22 cellular contexts compared by ENCODE assay signal in genomic region chr7:81719865-81720264, GRCh38. TPM values are rescaled to one million over a fixed set of nuclear protein-coding genes. Genes with fewer than 3 reads are reported as not detected.
"Had no signal": no experiment of that assay in that cellular context is flagged by ENCODE, and none has a peak within 500 bp of the region (broad histone marks: within the 10 kb centered on the region; RNA-seq: fewer than 3 reads in every experiment).

No MANE protein-coding gene starts in this region.

- H3K36me3 ChIP-seq: right lobe of liver, transverse colon had no signal

- ATAC-seq: heart left ventricle; left lobe of liver; mucosa of descending colon; naive thymus-derived CD8-positive, alpha-beta T cell; psoas muscle; right lobe of liver; stimulated activated memory B cell treated with anti-CD40 and anti-IgM and Interleukin-4, amounts not matched to agents 10 μg/mL and 1 μg/mL and 100 μg/mL, for 72 hours had no signal

- H3K9me3 ChIP-seq: heart left ventricle, mucosa of descending colon, neutrophil, psoas muscle, right lobe of liver, testis, transverse colon had no signal

- H3K27ac ChIP-seq: coronary artery, heart left ventricle, neutrophil, psoas muscle, right lobe of liver, testis, transverse colon had no signal

- H3K4me3 ChIP-seq: coronary artery, heart left ventricle, mucosa of descending colon, psoas muscle, right lobe of liver, testis, transverse colon had no signal

- DNase-seq: cerebellar nuclear complex; effector CD4-positive, alpha-beta T cell; endodermal cell; foreskin melanocyte; heart left ventricle; hippocampal formation; mammary epithelial cell; mucosa of descending colon; naive thymus-derived CD8-positive, alpha-beta T cell; psoas muscle; retina; right lobe of liver; stimulated activated CD4-positive, alpha-beta T cell treated with anti-CD3 and anti-CD28 coated beads, Interleukin-15, amount 100 ng/mL, for 24 hours; stimulated activated CD4-positive, alpha-beta T cell treated with anti-CD3 and anti-CD28 coated beads, Interleukin-1b, Interleukin-23, amount 100 ng/mL, for 48 hours; stimulated activated CD4-positive, alpha-beta T cell treated with anti-CD3 and anti-CD28 coated beads, Interleukin-4, amount 100 ng/mL, for 24 hours; testis; transverse colon had no signal

- H3K27me3 ChIP-seq: heart left ventricle, neutrophil, right lobe of liver, testis, transverse colon had no signal

- H3K4me1 ChIP-seq: heart left ventricle, psoas muscle, right lobe of liver, testis, transverse colon had no signal

RNA-seq across cellular contexts. Expression of gene HGF, which starts 50.0 kb away (rescaled TPM):
- polyA plus RNA-seq: mammary epithelial cell; naive thymus-derived CD8-positive, alpha-beta T cell; neural cell had no signal
